Comparison of ENCODE assay signal across 21 cellular contexts in genomic region chr2:217431577-217432269, GRCh38.
DNase-seq lines count a peak whose midpoint lies in the region; ATAC-seq, FAIRE-seq and TF ChIP-seq lines count a peak whose summit lies in the region.
"Had no signal": no experiment of that assay in that cellular context is flagged by ENCODE, and none has a peak within 500 bp of the region (broad histone marks: within the 10 kb centered on the region; RNA-seq: fewer than 3 reads in every experiment).

No MANE protein-coding gene starts in this region.

- intact Hi-C loops in heart left ventricle (cut with DNase I) (loop anchor here in 4 of 10 donors (2.0 to 10.0 kb wide), 5 partner anchors 49 to 739 kb away; partner anchors contain the start of gene IGFBP5 (in 1 of the 4)), Right ventricle myocardium superior (cut with DNase I) (no loop called here), K562 (cut with micrococcal nuclease) (no loop called here)

- H3K27ac Mint-ChIP-seq in stimulated activated naive CD8-positive, alpha-beta T cell treated with anti-CD3 and anti-CD28 coated beads, Interleukin-15, amount 100 ng/mL, for 72 hours: peak overlapping the region; percentile 30 to 74
- H3K27ac Mint-ChIP-seq: activated naive CD4-positive, alpha-beta T cell treated with anti-CD3 and anti-CD28 coated beads for 36 hours; CD4-positive, alpha-beta memory T cell; dendritic cell treated with granulocyte-macrophage colony-stimulating factor and Interleukin-4, amounts not matched to agents 40 ng/mL and 50 ng/mL, for 4 days had no signal

- H4K20me1 ChIP-seq in K562 (replicated peaks; ENCODE audit: control insufficient read depth, insufficient read depth, low read length): no peaks in the 10 kb centered on the region

- no peak overlapping the region for H3K23ac ChIP-seq in mesendoderm (ENCODE audit: low read length)

- FAIRE-seq in K562 (lab: Jason Lieb, UNC): no peak
- FAIRE-seq: GM18507 had no signal

- H3K4me3 ChIP-seq in heart left ventricle: no peak overlapping the region
- H3K4me3 ChIP-seq in K562: no peak overlapping the region
- H3K4me3 ChIP-seq in mesendoderm (ENCODE audit: low read length): no peak overlapping the region

- peaks cover 0 to 58% (median 40%) of the 10 kb centered on the region in 12 donors for H3K4me1 ChIP-seq in heart left ventricle
- H3K4me1 ChIP-seq in K562 (replicated peaks in 1 of 2; ENCODE audit: control insufficient read depth in 2 of 2, insufficient read depth in 2 of 2, low read length in 2 of 2): peaks cover 0 to 7% of the 10 kb centered on the region in 2 experiments; a peak in 2 of 5 replicates
- no peaks in the 10 kb centered on the region for H3K4me1 ChIP-seq in mesendoderm (ENCODE audit: control insufficient read depth, low read depth, low read length)

- no peaks in the 10 kb centered on the region for H3K79me2 ChIP-seq in K562 (ENCODE audit: control insufficient read depth, insufficient read depth, low read length)
- H3K79me2 ChIP-seq in mesendoderm (ENCODE audit: control insufficient read depth, insufficient read depth, low read length): no peaks in the 10 kb centered on the region

- no peak for TF ChIP-seq EP300 in K562 (IDR thresholded peaks at IDR 0.05; ENCODE audit: low read length)

- H4K8ac ChIP-seq in mesendoderm (ENCODE audit: low read depth, low read length): no peak overlapping the region

- DNase-seq in heart left ventricle (no peak), Right ventricle myocardium superior (no peak), K562 (ENCODE audit: extremely low read depth in 1 of 4, low spot score in 3 of 4) (peak in 2 of 4 experiments; percentile 6 to 10), mesendoderm (no peak)
- DNase-seq in stimulated activated naive CD8-positive, alpha-beta T cell treated with anti-CD3 and anti-CD28 coated beads, Interleukin-15, amount 100 ng/mL, for 72 hours: no peak
- no peak for DNase-seq in activated CD4-positive, CD25-positive, alpha-beta regulatory T cell (lab: John Stamatoyannopoulos, UW)
- DNase-seq in activated CD4-positive, alpha-beta T cell treated with anti-CD3 and anti-CD28 coated beads, Interleukin-2, amount 50 U/mL, for 1 hour: no peak
- DNase-seq: activated CD4-positive, CD25-positive, alpha-beta regulatory T cell treated with anti-CD3 and anti-CD28 coated beads, Interleukin-2, amount 50 U/mL, for 72 hours; activated CD8-positive, alpha-beta memory T cell treated with anti-CD3 and anti-CD28 coated beads, Interleukin-2, amount 50 U/mL, for 4 hours; activated naive CD4-positive, alpha-beta T cell treated with anti-CD3 and anti-CD28 coated beads for 36 hours; CD4-positive, alpha-beta memory T cell; DND-41; head of caudate nucleus; islet precursor cell; NCI-H1105; stimulated activated naive CD4-positive, alpha-beta T cell treated with Interleukin-2 at 50 U/mL for 16 hours; T-helper 2 cell had no signal

- TF ChIP-seq POLR2A in heart left ventricle (IDR thresholded peaks at IDR 0.05) (no peak), K562 (conservative IDR thresholded peaks at IDR 0.05) (no peak)

- no peaks in the 10 kb centered on the region for H3K79me1 ChIP-seq in mesendoderm (ENCODE audit: low read length)

- no peak overlapping the region for H3K4me3 Mint-ChIP-seq in stimulated activated naive CD8-positive, alpha-beta T cell treated with anti-CD3 and anti-CD28 coated beads, Interleukin-15, amount 100 ng/mL, for 72 hours
- H3K4me3 Mint-ChIP-seq: activated naive CD4-positive, alpha-beta T cell treated with anti-CD3 and anti-CD28 coated beads for 36 hours; CD4-positive, alpha-beta memory T cell; dendritic cell treated with granulocyte-macrophage colony-stimulating factor and Interleukin-4, amounts not matched to agents 40 ng/mL and 50 ng/mL, for 4 days had no signal

- no peak for TF ChIP-seq RAD21 in K562 (CRISPR knock-in tag; conservative IDR thresholded peaks at IDR 0.05 in 1 of 2, IDR thresholded peaks at IDR 0.05 in 1 of 2)

- no peak for TF ChIP-seq CTCF in heart left ventricle (IDR thresholded peaks at IDR 0.05)
- TF ChIP-seq CTCF in K562 (IDR thresholded peaks at IDR 0.05 in 2 of 3, conservative IDR thresholded peaks at IDR 0.05 in 1 of 3; ENCODE audit: insufficient read depth in 2 of 3, low read depth in 1 of 3, low read length in 3 of 3): no peak

- CTCF ChIA-PET in K562 (lab: Yijun Ruan, JAX; ENCODE audit: low intra/inter-chr PET ratio): no interaction called here

- no peak overlapping the region for H3K56ac ChIP-seq in mesendoderm (ENCODE audit: low read length)

- H3K4me2 ChIP-seq in K562 (ENCODE audit: insufficient read depth, low read length) (peak overlapping the region; percentile 25; the same call in 1 of the 2 replicates), mesendoderm (ENCODE audit: low read length) (no peak overlapping the region)

- H2BK120ac ChIP-seq in mesendoderm (ENCODE audit: low read depth, low read length): no peak overlapping the region

- no peak overlapping the region for H2BK5ac ChIP-seq in mesendoderm (ENCODE audit: low read length)

- no peaks in the 10 kb centered on the region for H3K9me3 ChIP-seq in heart left ventricle
- no peaks in the 10 kb centered on the region for H3K9me3 ChIP-seq in K562 (replicated peaks; ENCODE audit: control insufficient read depth, insufficient read depth, low read depth, low read length)

- no peaks in the 10 kb centered on the region for H3K27me3 ChIP-seq in heart left ventricle
- peaks cover 0 to 3% of the 10 kb centered on the region in 2 experiments; a peak in 1 of 5 replicates for H3K27me3 ChIP-seq in K562 (ENCODE audit: control insufficient read depth in 2 of 2, insufficient read depth in 2 of 2, low read length in 2 of 2)
- no peaks in the 10 kb centered on the region for H3K27me3 ChIP-seq in mesendoderm (ENCODE audit: insufficient read depth, low read length, poor library complexity)

- H3K27me3 Mint-ChIP-seq in stimulated activated naive CD8-positive, alpha-beta T cell treated with anti-CD3 and anti-CD28 coated beads, Interleukin-15, amount 100 ng/mL, for 72 hours: no peaks in the 10 kb centered on the region
- H3K27me3 Mint-ChIP-seq: CD4-positive, alpha-beta memory T cell had no signal

- no peak overlapping the region for H2AK5ac ChIP-seq in mesendoderm (ENCODE audit: low read length)

- H4K5ac ChIP-seq in mesendoderm (ENCODE audit: low read length): peak overlapping the region; percentile 51

- no peak overlapping the region for H2BK15ac ChIP-seq in mesendoderm (replicated peaks; ENCODE audit: low read depth)

- H3K9me3 Mint-ChIP-seq in stimulated activated naive CD8-positive, alpha-beta T cell treated with anti-CD3 and anti-CD28 coated beads, Interleukin-15, amount 100 ng/mL, for 72 hours: peaks cover 0 to 11% of the 10 kb centered on the region in 2 donors
- H3K9me3 Mint-ChIP-seq: activated naive CD4-positive, alpha-beta T cell treated with anti-CD3 and anti-CD28 coated beads for 36 hours; CD4-positive, alpha-beta memory T cell; dendritic cell treated with granulocyte-macrophage colony-stimulating factor and Interleukin-4, amounts not matched to agents 40 ng/mL and 50 ng/mL, for 4 days had no signal

- H2AFZ ChIP-seq in K562 (ENCODE audit: low read depth, low read length): peak overlapping the region; percentile 77

- H3K27ac ChIP-seq in heart left ventricle (peak overlapping the region in 11 of 12 donors; percentile 30 to 76 (median 57)), K562 (ENCODE audit: extremely low read depth, low read depth, low read length) (no peak overlapping the region), mesendoderm (ENCODE audit: low read depth, low read length) (no peak overlapping the region)

- 42 to 72% (median 55%) methylated on average over 7 of the region's 7 CpGs for WGBS in heart left ventricle, 4 donors
- WGBS in K562 (ENCODE audit: insufficient coverage, low coverage, missing lambda C conversion rate): 33% methylated on average over 7 of the region's 7 CpGs
- no CpG with 5 or more reads among the region's 7 CpGs for WGBS in mesendoderm (ENCODE audit: extremely low coverage, insufficient coverage, low lambda C conversion rate)

- peaks cover 33% of the 10 kb centered on the region for H3K4me1 Mint-ChIP-seq in stimulated activated naive CD8-positive, alpha-beta T cell treated with anti-CD3 and anti-CD28 coated beads, Interleukin-15, amount 100 ng/mL, for 72 hours
- H3K4me1 Mint-ChIP-seq: CD4-positive, alpha-beta memory T cell had no signal

- no peak overlapping the region for H3K4ac ChIP-seq in mesendoderm (ENCODE audit: low read depth, low read length)

- H3K36me3 ChIP-seq in heart left ventricle (no peaks in the 10 kb centered on the region), K562 (ENCODE audit: control insufficient read depth, insufficient read depth, low read length) (no peaks in the 10 kb centered on the region), mesendoderm (ENCODE audit: control insufficient read depth, insufficient read depth, low read length) (no peaks in the 10 kb centered on the region)

- no peaks in the 10 kb centered on the region for H3K9me1 ChIP-seq in K562 (ENCODE audit: control insufficient read depth, insufficient read depth, low read length)

- H3K18ac ChIP-seq in mesendoderm (ENCODE audit: low read length): peak overlapping the region; percentile 6

- BruUV-seq in K562 (replicated peaks; lab: Mats Ljungman, UMichigan): no TSS peak

- ATAC-seq in heart left ventricle (no peak), Right ventricle myocardium superior (ENCODE audit: poor library complexity) (no peak), K562 (0 out of 3 replicates have a peak, but pooled peaks have one; percentile 26), GM21526 (IDR thresholded peaks at IDR 0.05; ENCODE audit: low FRiP score, unreplicated experiment) (no peak)
- ATAC-seq in stimulated activated naive CD8-positive, alpha-beta T cell treated with anti-CD3 and anti-CD28 coated beads, Interleukin-15, amount 100 ng/mL, for 72 hours: no peak
- ATAC-seq: HCT116 had no signal

- POLR2A ChIA-PET in K562 (lab: Yijun Ruan, JAX): interaction anchor here (0.7 kb wide), 1 partner anchor 224 kb away, joined by 3 read pairs; no protein-coding TSS in a partner anchor

- H3K9ac ChIP-seq in K562 (ENCODE audit: insufficient read depth in 1 of 2, low read depth in 2 of 2, low read length in 2 of 2) (no peak overlapping the region), mesendoderm (ENCODE audit: low read length) (no peak overlapping the region)

- in situ Hi-C loops in K562 (cut with MboI): no loop called here

TF ChIP-seq in K562, 482 proteins besides CTCF, POLR2A, EP300 and RAD21 (continues in another document):
- TF ChIP-seq NFE2 (IDR thresholded peaks at IDR 0.05; ENCODE audit: low read depth) (peak; percentile 89), C11orf30 (IDR thresholded peaks at IDR 0.05; ENCODE audit: low read depth) (peak; percentile 91), ZNF316 (IDR thresholded peaks at IDR 0.05) (peak; percentile 93), ELF4 (CRISPR knock-in tag; IDR thresholded peaks at IDR 0.05) (no peak), BACH1 (tag; IDR thresholded peaks at IDR 0.05) (peak; percentile 81), MAFG (tag; conservative IDR thresholded peaks at IDR 0.05) (peak; percentile 98), NFE2L1 (tag; IDR thresholded peaks at IDR 0.05; ENCODE audit: borderline replicate concordance, low read depth) (peak; percentile 93), MIER1 (IDR thresholded peaks at IDR 0.05; ENCODE audit: low read depth) (no peak), POLR2H (tag; IDR thresholded peaks at IDR 0.05; ENCODE audit: low read depth) (no peak), KDM1A (IDR thresholded peaks at IDR 0.05) (no peak)

Comparison
In these comparisons a context has a peak if more than half of its experiments do, and no peak if none do; other contexts are left out.
1. H3K27ac ChIP-seq: peak in heart left ventricle (11 of 12); none in K562 (single experiment) and mesendoderm (single experiment).